In genomic region chr3:13265507-13265906, GRCh38 we compare ENCODE assay signal across 17 cellular contexts.
DNase-seq lines count a peak whose midpoint lies in the region; ATAC-seq, FAIRE-seq and TF ChIP-seq lines count a peak whose summit lies in the region.
"Had no signal": no experiment of that assay in that cellular context is flagged by ENCODE, and none has a peak within 500 bp of the region (broad histone marks: within the 10 kb centered on the region; RNA-seq: fewer than 3 reads in every experiment).

No MANE protein-coding gene starts in this region.

- in situ Hi-C loops in K562 (cut with MboI), result no loop called here

- ATAC-seq in left ventricle myocardium superior (no peak), Right ventricle myocardium inferior (no peak), K562 (no peak), GM19023 (IDR thresholded peaks at IDR 0.05; ENCODE audit: unreplicated experiment) (no peak)

- H3K4me1 Mint-ChIP-seq in neural crest cell (peaks cover 37% of the 10 kb centered on the region), mesothelial cell of epicardium (no peaks in the 10 kb centered on the region)

- H3K4me3 Mint-ChIP-seq in neural crest cell, result no peak overlapping the region
- no peak overlapping the region for H3K4me3 Mint-ChIP-seq in mesothelial cell of epicardium
- H3K4me3 Mint-ChIP-seq: CD4-positive, alpha-beta T cell had no signal

- peaks cover 8 to 67% of the 10 kb centered on the region in 2 experiments for H3K27me3 ChIP-seq in K562 (ENCODE audit: control insufficient read depth in 2 of 2, insufficient read depth in 2 of 2, low read length in 2 of 2)
- H3K27me3 ChIP-seq in Karpas-422 (ENCODE audit: low read length), result no peaks in the 10 kb centered on the region

- H3K27ac Mint-ChIP-seq in neural crest cell (ENCODE audit: unreplicated experiment) (peak overlapping the region; percentile 27), mesothelial cell of epicardium (no peak overlapping the region)
- H3K27ac Mint-ChIP-seq: CD4-positive, alpha-beta T cell had no signal

- CTCF ChIA-PET in K562 (lab: Yijun Ruan, JAX; ENCODE audit: low intra/inter-chr PET ratio), result no interaction called here

- H3K4me1 ChIP-seq in K562 (replicated peaks in 1 of 2; ENCODE audit: control insufficient read depth in 2 of 2, insufficient read depth in 2 of 2, low read length in 2 of 2), result peaks cover 10 to 14% of the 10 kb centered on the region in 2 experiments; a peak in 3 of 5 replicates
- no peaks in the 10 kb centered on the region for H3K4me1 ChIP-seq in Karpas-422 (ENCODE audit: low read length)

- BruUV-seq in K562 (replicated peaks; lab: Mats Ljungman, UMichigan), result no TSS peak

- H3K4me2 ChIP-seq in K562 (ENCODE audit: insufficient read depth, low read length), result no peak overlapping the region
- no peak overlapping the region for H3K4me2 ChIP-seq in Karpas-422 (ENCODE audit: low read depth, low read length, poor library complexity, severe bottlenecking)

- 16% methylated on average over 2 of the region's 3 CpGs for WGBS in K562 (ENCODE audit: insufficient coverage, low coverage, missing lambda C conversion rate)

- no peaks in the 10 kb centered on the region for H3K9me3 Mint-ChIP-seq in neural crest cell
- H3K9me3 Mint-ChIP-seq in mesothelial cell of epicardium, result peaks cover 2% of the 10 kb centered on the region
- H3K9me3 Mint-ChIP-seq: CD4-positive, alpha-beta T cell had no signal

- H3K9ac ChIP-seq in K562 (ENCODE audit: insufficient read depth in 1 of 2, low read depth in 2 of 2, low read length in 2 of 2), result no peak overlapping the region
- no peak overlapping the region for H3K9ac ChIP-seq in Karpas-422 (ENCODE audit: low read length)

- H3K36me3 ChIP-seq in K562 (ENCODE audit: control insufficient read depth, insufficient read depth, low read length) (no peaks in the 10 kb centered on the region), Karpas-422 (ENCODE audit: insufficient read depth, low read length) (peaks cover 5% of the 10 kb centered on the region)

- TF ChIP-seq CTCF in K562 (IDR thresholded peaks at IDR 0.05 in 2 of 3, conservative IDR thresholded peaks at IDR 0.05 in 1 of 3; ENCODE audit: insufficient read depth in 2 of 3, low read depth in 1 of 3, low read length in 3 of 3) (no peak), neural crest cell (conservative IDR thresholded peaks at IDR 0.05) (no peak), mesothelial cell of epicardium (IDR thresholded peaks at IDR 0.05; ENCODE audit: unreplicated experiment) (no peak)

- H3K36me3 Mint-ChIP-seq in neural crest cell (ENCODE audit: low read depth) (no peaks in the 10 kb centered on the region), mesothelial cell of epicardium (no peaks in the 10 kb centered on the region)

- H2AFZ ChIP-seq in K562 (ENCODE audit: low read depth, low read length) (no peak overlapping the region), Karpas-422 (ENCODE audit: low read length) (no peak overlapping the region)

- FAIRE-seq in K562 (lab: Jason Lieb, UNC), result no peak
- FAIRE-seq: G401.6, GM12892 had no signal

- DNase-seq in left ventricle myocardium superior, result peak; percentile 9
- DNase-seq in Right ventricle myocardium inferior (ENCODE audit: missing footprints), result no peak
- DNase-seq in K562 (ENCODE audit: extremely low read depth in 1 of 4, low spot score in 3 of 4), result no peak
- no peak for DNase-seq in neural crest cell (ENCODE audit: low read depth, low spot score)
- DNase-seq in mesothelial cell of epicardium (ENCODE audit: low spot score in 2 of 2, unreplicated experiment in 2 of 2), result no peak
- no peak for DNase-seq in Karpas-422
- DNase-seq in superior temporal gyrus (ENCODE audit: extremely low spot score), result no peak
- DNase-seq: Calu3; CD4-positive, alpha-beta T cell; DMS153; DMS79 treated with DMSO at 0.1 percent for 48 hours; EL; HCEC 1CT had no signal

- H3K27me3 Mint-ChIP-seq in neural crest cell (ENCODE audit: low read depth) (no peaks in the 10 kb centered on the region), mesothelial cell of epicardium (ENCODE audit: low read depth) (peaks cover 6% of the 10 kb centered on the region)

- H3K79me2 ChIP-seq in K562 (ENCODE audit: control insufficient read depth, insufficient read depth, low read length) (no peaks in the 10 kb centered on the region), Karpas-422 (ENCODE audit: low read length) (peaks cover 10% of the 10 kb centered on the region)

- no peak for TF ChIP-seq RAD21 in K562 (CRISPR knock-in tag; conservative IDR thresholded peaks at IDR 0.05 in 1 of 2, IDR thresholded peaks at IDR 0.05 in 1 of 2)

- TF ChIP-seq EP300 in K562 (IDR thresholded peaks at IDR 0.05; ENCODE audit: low read length), result no peak

- H3K4me3 ChIP-seq in K562 (no peak overlapping the region), Karpas-422 (ENCODE audit: low read length) (no peak overlapping the region)

- H4K20me1 ChIP-seq in K562 (replicated peaks; ENCODE audit: control insufficient read depth, insufficient read depth, low read length) (peaks cover 8% of the 10 kb centered on the region; the same call in 1 of the 2 replicates), Karpas-422 (ENCODE audit: insufficient read depth, low read depth, low read length) (peaks cover 25% of the 10 kb centered on the region; the same call in 1 of the 2 replicates)

- intact Hi-C loops in left ventricle myocardium superior (cut with micrococcal nuclease), result no loop called here
- intact Hi-C loops in Right ventricle myocardium inferior (cut with DNase I), result no loop called here
- intact Hi-C loops in K562 (cut with micrococcal nuclease), result no loop called here

- H3K9me1 ChIP-seq in K562 (ENCODE audit: control insufficient read depth, insufficient read depth, low read length), result no peaks in the 10 kb centered on the region

- H3K9me2 ChIP-seq in Karpas-422 (replicated peaks; ENCODE audit: insufficient read depth, low read length), result no peaks in the 10 kb centered on the region

- TF ChIP-seq POLR2A in K562 (conservative IDR thresholded peaks at IDR 0.05), result no peak

- POLR2A ChIA-PET in K562 (lab: Yijun Ruan, JAX), result interaction anchor here (0.6 to 1.3 kb wide), 3 partner anchors 9 to 65 kb away, joined by 3 to 6 read pairs (median 3); no protein-coding TSS in a partner anchor

- H3K27ac ChIP-seq in K562 (ENCODE audit: extremely low read depth, low read depth, low read length) (no peak overlapping the region), Karpas-422 (ENCODE audit: low read length) (no peak overlapping the region)
- H3K27ac ChIP-seq: 22Rv1 had no signal

- H3K9me3 ChIP-seq in K562 (replicated peaks; ENCODE audit: control insufficient read depth, insufficient read depth, low read depth, low read length), result no peaks in the 10 kb centered on the region
- no peaks in the 10 kb centered on the region for H3K9me3 ChIP-seq in Karpas-422 (ENCODE audit: low read length)

TF ChIP-seq in K562, 482 proteins besides CTCF, POLR2A, EP300 and RAD21 (continues in another document):
- TF ChIP-seq ZFX (CRISPR knock-in tag; IDR thresholded peaks at IDR 0.05) (no peak), ZNF592 (IDR thresholded peaks at IDR 0.05) (no peak), NONO (IDR thresholded peaks at IDR 0.05; ENCODE audit: low read depth in 2 of 2, low read length in 1 of 2) (no peak), HMGN3 (IDR thresholded peaks at IDR 0.05; ENCODE audit: borderline replicate concordance, extremely low read depth, insufficient read length, low read depth, low read length) (no peak), ATF4 (CRISPR knock-in tag; IDR thresholded peaks at IDR 0.05) (no peak), NCOA2 (IDR thresholded peaks at IDR 0.05; ENCODE audit: partially characterized antibody in 2 of 2) (no peak), PHF20 (IDR thresholded peaks at IDR 0.05; ENCODE audit: partially characterized antibody) (no peak), ZNF444 (CRISPR knock-in tag; IDR thresholded peaks at IDR 0.05) (no peak)
